20 cellular contexts compared by ENCODE assay signal in genomic region chr22:42773161-42773560, GRCh38. TPM values are rescaled to one million over a fixed set of nuclear protein-coding genes. Genes with fewer than 3 reads are reported as not detected.
A peak's percentile ranks its signal among the peaks of the same experiment; 100 is the strongest.
DNase-seq lines count a peak whose midpoint lies in the region; ATAC-seq and TF ChIP-seq lines count a peak whose summit lies in the region.
"Had no signal": no experiment of that assay in that cellular context is flagged by ENCODE, and none has a peak within 500 bp of the region (broad histone marks: within the 10 kb centered on the region; RNA-seq: fewer than 3 reads in every experiment).

No MANE protein-coding gene starts in this region.

- TF ChIP-seq POLR2A in vagina (IDR thresholded peaks at IDR 0.05), result no peak

- no peak for TF ChIP-seq CTCF in OCI-LY3 (IDR thresholded peaks at IDR 0.05; ENCODE audit: low read depth, low read length)
- no peak for TF ChIP-seq CTCF in vagina (IDR thresholded peaks at IDR 0.05)

- intact Hi-C loops in left cardiac atrium (cut with DNase I), result loop anchor here in 1 of 2 donors (10.0 kb wide), 1 partner anchor 58 kb away; no protein-coding TSS in a partner anchor
- intact Hi-C loops in vagina (cut with DNase I), result no loop called here

- H3K4me3 ChIP-seq in OCI-LY3 (ENCODE audit: low read length) (peak overlapping the region; percentile 34; the same call in 1 of the 2 replicates), vagina (no peak overlapping the region)
- H3K4me3 ChIP-seq: spleen, transverse colon had no signal

- no peaks in the 10 kb centered on the region for H3K36me3 Mint-ChIP-seq in stimulated activated naive B cell treated with anti-CD40 and anti-IgM and Interleukin-4, amounts not matched to agents 10 μg/mL and 1 μg/mL and 100 μg/mL, for 72 hours
- H3K36me3 Mint-ChIP-seq: CD4-positive, CD25-positive, alpha-beta regulatory T cell; stimulated activated effector memory CD8-positive, alpha-beta T cell treated with anti-CD3 and anti-CD28 coated beads, Interleukin-12 subunit alpha, Interleukin-12 subunit beta, amount 100 ng/mL, for 72 hours had no signal

- no peaks in the 10 kb centered on the region for H3K9me3 Mint-ChIP-seq in stimulated activated naive B cell treated with anti-CD40 and anti-IgM and Interleukin-4, amounts not matched to agents 10 μg/mL and 1 μg/mL and 100 μg/mL, for 72 hours
- H3K9me3 Mint-ChIP-seq: activated CD8-positive, alpha-beta T cell treated with anti-CD3 and anti-CD28 coated beads for 36 hours; activated T-helper 17 cell treated with anti-CD3 and anti-CD28 coated beads, Interleukin-2, amount 50 U/mL, for 72 hours; CD4-positive, CD25-positive, alpha-beta regulatory T cell; stimulated activated effector memory CD8-positive, alpha-beta T cell treated with anti-CD3 and anti-CD28 coated beads, Interleukin-12 subunit alpha, Interleukin-12 subunit beta, amount 100 ng/mL, for 72 hours had no signal

- no peaks in the 10 kb centered on the region for H4K20me1 ChIP-seq in OCI-LY3 (ENCODE audit: insufficient read depth, low read length)

- H3K27ac ChIP-seq in OCI-LY3 (ENCODE audit: low read length), result no peak overlapping the region
- H3K27ac ChIP-seq in vagina, result no peak overlapping the region
- H3K27ac ChIP-seq: parathyroid adenoma, spleen, transverse colon, VCaP had no signal

- DNase-seq in NCI-H748 (lab: John Stamatoyannopoulos, UW; ENCODE audit: unreplicated experiment), result peak; percentile 75
- DNase-seq in NCI-H748 treated with DMSO at 0.1 percent for 48 hours (lab: John Stamatoyannopoulos, UW), result no peak
- no peak for DNase-seq in left cardiac atrium
- no peak for DNase-seq in stimulated activated naive B cell treated with anti-CD40 and anti-IgM and Interleukin-4, amounts not matched to agents 10 μg/mL and 1 μg/mL and 100 μg/mL, for 72 hours
- DNase-seq in vagina (ENCODE audit: extremely low spot score in 2 of 2), result no peak
- DNase-seq: activated CD8-positive, alpha-beta T cell treated with anti-CD3 and anti-CD28 coated beads for 36 hours; CD4-positive, CD25-positive, alpha-beta regulatory T cell; central memory CD4-positive, alpha-beta T cell; NCI-H1694; NCI-H446; OCI-M1; spleen; transverse colon had no signal

- H3K27me3 Mint-ChIP-seq in stimulated activated naive B cell treated with anti-CD40 and anti-IgM and Interleukin-4, amounts not matched to agents 10 μg/mL and 1 μg/mL and 100 μg/mL, for 72 hours, result peaks cover 0 to 2% of the 10 kb centered on the region in 2 donors
- H3K27me3 Mint-ChIP-seq: activated CD8-positive, alpha-beta T cell treated with anti-CD3 and anti-CD28 coated beads for 36 hours had no signal

- no peaks in the 10 kb centered on the region for H3K79me2 ChIP-seq in OCI-LY3 (ENCODE audit: low read length)
- H3K79me2 ChIP-seq: parathyroid adenoma had no signal

- peak; percentile 56 to 72 for ATAC-seq in left cardiac atrium
- no peak for ATAC-seq in stimulated activated naive B cell treated with anti-CD40 and anti-IgM and Interleukin-4, amounts not matched to agents 10 μg/mL and 1 μg/mL and 100 μg/mL, for 72 hours (replicated peaks)
- ATAC-seq in HG03108 (IDR thresholded peaks at IDR 0.05; ENCODE audit: unreplicated experiment), result no peak
- ATAC-seq in HG03039 (IDR thresholded peaks at IDR 0.05; ENCODE audit: unreplicated experiment), result no peak
- ATAC-seq: activated CD8-positive, alpha-beta T cell treated with anti-CD3 and anti-CD28 coated beads for 36 hours; activated T-helper 17 cell treated with anti-CD3 and anti-CD28 coated beads, Interleukin-2, amount 50 U/mL, for 72 hours; stimulated activated effector memory CD8-positive, alpha-beta T cell treated with anti-CD3 and anti-CD28 coated beads, Interleukin-12 subunit alpha, Interleukin-12 subunit beta, amount 100 ng/mL, for 72 hours had no signal

- no peaks in the 10 kb centered on the region for H3K36me3 ChIP-seq in OCI-LY3 (replicated peaks; ENCODE audit: low read depth, low read length)
- H3K36me3 ChIP-seq in vagina, result no peaks in the 10 kb centered on the region
- H3K36me3 ChIP-seq: spleen, transverse colon had no signal

- no peak overlapping the region for H2AFZ ChIP-seq in OCI-LY3 (ENCODE audit: low read depth, low read length)
- H2AFZ ChIP-seq: parathyroid adenoma had no signal

- peaks cover 22% of the 10 kb centered on the region; the same call in 1 of the 2 replicates for H3K27me3 ChIP-seq in OCI-LY3 (ENCODE audit: low read depth, low read length)
- no peaks in the 10 kb centered on the region for H3K27me3 ChIP-seq in vagina
- H3K27me3 ChIP-seq: transverse colon had no signal

- peak overlapping the region; percentile 42 for H3K4me2 ChIP-seq in OCI-LY3 (ENCODE audit: low read length)

- peak overlapping the region; percentile 39 for H3K27ac Mint-ChIP-seq in stimulated activated naive B cell treated with anti-CD40 and anti-IgM and Interleukin-4, amounts not matched to agents 10 μg/mL and 1 μg/mL and 100 μg/mL, for 72 hours
- H3K27ac Mint-ChIP-seq: activated CD8-positive, alpha-beta T cell treated with anti-CD3 and anti-CD28 coated beads for 36 hours; activated T-helper 17 cell treated with anti-CD3 and anti-CD28 coated beads, Interleukin-2, amount 50 U/mL, for 72 hours; CD4-positive, CD25-positive, alpha-beta regulatory T cell; stimulated activated effector memory CD8-positive, alpha-beta T cell treated with anti-CD3 and anti-CD28 coated beads, Interleukin-12 subunit alpha, Interleukin-12 subunit beta, amount 100 ng/mL, for 72 hours had no signal

- H3K4me1 Mint-ChIP-seq in stimulated activated naive B cell treated with anti-CD40 and anti-IgM and Interleukin-4, amounts not matched to agents 10 μg/mL and 1 μg/mL and 100 μg/mL, for 72 hours, result peaks cover 39 to 50% of the 10 kb centered on the region in 2 donors
- H3K4me1 Mint-ChIP-seq: activated T-helper 17 cell treated with anti-CD3 and anti-CD28 coated beads, Interleukin-2, amount 50 U/mL, for 72 hours; stimulated activated effector memory CD8-positive, alpha-beta T cell treated with anti-CD3 and anti-CD28 coated beads, Interleukin-12 subunit alpha, Interleukin-12 subunit beta, amount 100 ng/mL, for 72 hours had no signal

- peak overlapping the region; percentile 23; the same call in 1 of the 2 replicates for H3K9ac ChIP-seq in OCI-LY3 (ENCODE audit: low read length)
- H3K9ac ChIP-seq: parathyroid adenoma had no signal

- H3K9me3 ChIP-seq in OCI-LY3 (ENCODE audit: insufficient read depth, low read length), result no peaks in the 10 kb centered on the region
- no peaks in the 10 kb centered on the region for H3K9me3 ChIP-seq in vagina
- H3K9me3 ChIP-seq: spleen, transverse colon had no signal

- peak overlapping the region in 1 of 2 donors; percentile 7 for H3K4me3 Mint-ChIP-seq in stimulated activated naive B cell treated with anti-CD40 and anti-IgM and Interleukin-4, amounts not matched to agents 10 μg/mL and 1 μg/mL and 100 μg/mL, for 72 hours
- H3K4me3 Mint-ChIP-seq: activated CD8-positive, alpha-beta T cell treated with anti-CD3 and anti-CD28 coated beads for 36 hours; activated T-helper 17 cell treated with anti-CD3 and anti-CD28 coated beads, Interleukin-2, amount 50 U/mL, for 72 hours; CD4-positive, CD25-positive, alpha-beta regulatory T cell; stimulated activated effector memory CD8-positive, alpha-beta T cell treated with anti-CD3 and anti-CD28 coated beads, Interleukin-12 subunit alpha, Interleukin-12 subunit beta, amount 100 ng/mL, for 72 hours had no signal

- H3K4me1 ChIP-seq in OCI-LY3 (ENCODE audit: low read length) (peaks cover 52% of the 10 kb centered on the region), vagina (peaks cover 9% of the 10 kb centered on the region)
- H3K4me1 ChIP-seq: parathyroid adenoma had no signal

RNA-seq across cellular contexts. Expression of gene A4GALT, which starts 52.5 kb away (rescaled TPM):
- total RNA-seq in left cardiac atrium (100 to 1,000 TPM in 1 of 2 donors, 10 to 100 TPM in 1; 56.0 to 108 TPM), vagina (35.6 TPM)
- total RNA-seq: CD4-positive, CD25-positive, alpha-beta regulatory T cell had no signal

Comparison
In these comparisons a context has a peak if more than half of its experiments do, and no peak if none do; other contexts are left out.
1. ATAC-seq: peak in left cardiac atrium (2 of 2); none in stimulated activated naive B cell treated with anti-CD40 and anti-IgM and Interleukin-4, amounts not matched to agents 10 μg/mL and 1 μg/mL and 100 μg/mL, for 72 hours (0 of 2), HG03108 (single experiment) and HG03039 (single experiment).